In genomic region chr3:192408721-192409151, GRCh38 we compare ENCODE assay signal across 8 cellular contexts.
DNase-seq lines count a peak whose midpoint lies in the region; FAIRE-seq and TF ChIP-seq lines count a peak whose summit lies in the region.

No MANE protein-coding gene starts in this region.

- CTCF ChIA-PET in Caco-2 (lab: Charles Lee) = no interaction called here

- intact Hi-C loops in Caco-2 (cut with micrococcal nuclease; ENCODE audit: unreplicated experiment) = no loop called here

- POLR2A ChIA-PET in Caco-2 (lab: Charles Lee) = no interaction called here

- H3K9me3 ChIP-seq in iPS-15b (ENCODE audit: control insufficient read depth, insufficient read depth, low read length) (no peaks in the 10 kb centered on the region), skeletal muscle satellite cell (replicated peaks; ENCODE audit: low read length) (no peaks in the 10 kb centered on the region), Caco-2 (no peaks in the 10 kb centered on the region)

- peaks cover 75% of the 10 kb centered on the region for H3K27me3 ChIP-seq in iPS-15b (ENCODE audit: control insufficient read depth, insufficient read depth, low read length)
- H3K27me3 ChIP-seq in skeletal muscle satellite cell (ENCODE audit: control insufficient read depth, insufficient read depth, low read length) = peaks cover 51% of the 10 kb centered on the region
- H3K27me3 ChIP-seq in Caco-2 (replicated peaks; ENCODE audit: control insufficient read depth, insufficient read depth, low read length) = no peaks in the 10 kb centered on the region

- H3K36me3 Mint-ChIP-seq in Caco-2 (ENCODE audit: insufficient read depth, unreplicated experiment) = no peaks in the 10 kb centered on the region

- in situ Hi-C loops in astrocyte of the cerebellum (cut with HindIII; ENCODE audit: low sequenced_read_pairs) = no loop called here

- no TSS peak for BruUV-seq in Caco-2 (replicated peaks; lab: Mats Ljungman, UMichigan)

- H3K9ac ChIP-seq in iPS-15b (ENCODE audit: low read depth, low read length) (peak overlapping the region; percentile 19), skeletal muscle satellite cell (ENCODE audit: low read depth, low read length) (no peak overlapping the region)

- H3K4me1 ChIP-seq in iPS-15b (ENCODE audit: control insufficient read depth, insufficient read depth, low read length) = peaks cover 2% of the 10 kb centered on the region
- H3K4me1 ChIP-seq in skeletal muscle satellite cell (ENCODE audit: control insufficient read depth, insufficient read depth, low read length) = peaks cover 6% of the 10 kb centered on the region
- H3K4me1 ChIP-seq in Caco-2 = no peaks in the 10 kb centered on the region

- peak overlapping the region; percentile 48 for H3K4me3 ChIP-seq in astrocyte of the cerebellum (ENCODE audit: low read depth, low read length)
- H3K4me3 ChIP-seq in iPS-15b (ENCODE audit: low read depth, low read length) = peak overlapping the region; percentile 70
- H3K4me3 ChIP-seq in skeletal muscle satellite cell (ENCODE audit: low read length) = peak overlapping the region; percentile 72
- no peak overlapping the region for H3K4me3 ChIP-seq in Caco-2 (ENCODE audit: low read depth, low read length)

- peaks cover 4% of the 10 kb centered on the region for H3K27me3 Mint-ChIP-seq in Caco-2 (ENCODE audit: insufficient read depth, unreplicated experiment)

- DNase-seq in HTR-8/SVneo (ENCODE audit: insufficient read length, low spot score) = peak; percentile 53
- DNase-seq in astrocyte of the cerebellum (ENCODE audit: low read depth) = no peak
- no peak for DNase-seq in Caco-2
- no peak for DNase-seq in NCI-H1048 (lab: John Stamatoyannopoulos, UW)
- DNase-seq in foreskin melanocyte = no peak
- DNase-seq in cerebellar nuclear complex (lab: John Stamatoyannopoulos, UW) = no peak

- H3K4me1 Mint-ChIP-seq in Caco-2 (ENCODE audit: low read depth, unreplicated experiment) = no peaks in the 10 kb centered on the region

- TF ChIP-seq CTCF in astrocyte of the cerebellum (IDR thresholded peaks at IDR 0.05; ENCODE audit: low read depth, low read length, missing control alignments) = no peak
- TF ChIP-seq CTCF in Caco-2 (IDR thresholded peaks at IDR 0.05; ENCODE audit: insufficient read depth in 1 of 2, low read depth in 1 of 2, low read length in 1 of 2, severe bottlenecking in 1 of 2, unreplicated experiment in 1 of 2) = no peak

- peaks cover 13% of the 10 kb centered on the region for H3K9me3 Mint-ChIP-seq in Caco-2 (ENCODE audit: unreplicated experiment)

- H3K4me3 Mint-ChIP-seq in Caco-2 (ENCODE audit: unreplicated experiment) = no peak overlapping the region

- H3K27ac Mint-ChIP-seq in Caco-2 (ENCODE audit: unreplicated experiment) = no peak overlapping the region

- H3K36me3 ChIP-seq in iPS-15b (ENCODE audit: control insufficient read depth, insufficient read depth, low read length) (no peaks in the 10 kb centered on the region), skeletal muscle satellite cell (ENCODE audit: insufficient read depth, low read length) (no peaks in the 10 kb centered on the region), Caco-2 (ENCODE audit: control insufficient read depth, insufficient read depth, low read length) (no peaks in the 10 kb centered on the region)

- peak overlapping the region; percentile 94 for H3K4me2 ChIP-seq in skeletal muscle satellite cell (ENCODE audit: low read length)

- no peak for FAIRE-seq in HTR-8/SVneo (lab: Jason Lieb, UNC)
